Comparison of ENCODE assay signal across 21 cellular contexts in genomic region chrX:46611658-46612362, GRCh38. TPM values are rescaled to one million over a fixed set of nuclear protein-coding genes. Genes with fewer than 3 reads are reported as not detected.
DNase-seq lines count a peak whose midpoint lies in the region; ATAC-seq and TF ChIP-seq lines count a peak whose summit lies in the region.
"Had no signal": no experiment of that assay in that cellular context is flagged by ENCODE, and none has a peak within 500 bp of the region (broad histone marks: within the 10 kb centered on the region; RNA-seq: fewer than 3 reads in every experiment).

No MANE protein-coding gene starts in this region.

- no peak overlapping the region for H3K9ac ChIP-seq in BLaER1

- no peak for TF ChIP-seq CTCF in hepatocyte (IDR thresholded peaks at IDR 0.05; ENCODE audit: poor library complexity)

- peak overlapping the region; percentile 81 for H3K27ac Mint-ChIP-seq in T-helper 2 cell treated with Interferon-gamma antibody and Interleukin-4, amounts not matched to agents 5 μg/mL and 100 μg/mL, for 36 hours
- H3K27ac Mint-ChIP-seq in activated naive CD8-positive, alpha-beta T cell treated with anti-CD3 and anti-CD28 coated beads, Interleukin-2, amount 10 ng/mL, durations not matched to agents 7 days and 5 days: peak overlapping the region; percentile 80
- H3K27ac Mint-ChIP-seq: brain had no signal

- no peaks in the 10 kb centered on the region for H3K27me3 Mint-ChIP-seq in T-helper 2 cell treated with Interferon-gamma antibody and Interleukin-4, amounts not matched to agents 5 μg/mL and 100 μg/mL, for 36 hours (ENCODE audit: low read depth)
- peaks cover 2% of the 10 kb centered on the region for H3K27me3 Mint-ChIP-seq in activated naive CD8-positive, alpha-beta T cell treated with anti-CD3 and anti-CD28 coated beads, Interleukin-2, amount 10 ng/mL, durations not matched to agents 7 days and 5 days
- H3K27me3 Mint-ChIP-seq: brain had no signal

- H3K4me2 ChIP-seq in BLaER1 (peak overlapping the region; percentile 46), hepatocyte (no peak overlapping the region)
- H3K4me2 ChIP-seq: smooth muscle cell had no signal

- no peaks in the 10 kb centered on the region for H3K9me3 ChIP-seq in BLaER1
- H3K9me3 ChIP-seq in hepatocyte (ENCODE audit: low read depth): no peaks in the 10 kb centered on the region
- H3K9me3 ChIP-seq: gastrocnemius medialis, psoas muscle, tibial artery had no signal

- H3K9me3 Mint-ChIP-seq in T-helper 2 cell treated with Interferon-gamma antibody and Interleukin-4, amounts not matched to agents 5 μg/mL and 100 μg/mL, for 36 hours: no peaks in the 10 kb centered on the region
- no peaks in the 10 kb centered on the region for H3K9me3 Mint-ChIP-seq in activated naive CD8-positive, alpha-beta T cell treated with anti-CD3 and anti-CD28 coated beads, Interleukin-2, amount 10 ng/mL, durations not matched to agents 7 days and 5 days
- H3K9me3 Mint-ChIP-seq: brain, neural crest cell had no signal

- POLR2A ChIA-PET in activated naive CD8-positive, alpha-beta T cell treated with anti-CD3 and anti-CD28 coated beads, Interleukin-2, amount 10 ng/mL, durations not matched to agents 7 days and 5 days (lab: Charles Lee): interaction anchor here (0.5 to 1.8 kb wide), 7 partner anchors 9 to 842 kb away, joined by 3 to 6 read pairs (median 3); no protein-coding TSS in a partner anchor

- H3K79me2 ChIP-seq in hepatocyte: no peaks in the 10 kb centered on the region

- H4K20me1 ChIP-seq in BLaER1 (no peaks in the 10 kb centered on the region), hepatocyte (ENCODE audit: insufficient read depth, poor library complexity, severe bottlenecking) (no peaks in the 10 kb centered on the region)

- no peak overlapping the region for H3K4me3 ChIP-seq in BLaER1
- no peak overlapping the region for H3K4me3 ChIP-seq in hepatocyte
- H3K4me3 ChIP-seq: gastrocnemius medialis, psoas muscle, smooth muscle cell, tibial artery had no signal

- peak; percentile 41 to 51 for ATAC-seq in activated CD4-positive, CD25-positive, alpha-beta regulatory T cell treated with anti-CD3 and anti-CD28 coated beads, Interleukin-2, amount 50 U/mL, for 24 hours
- peak; percentile 85 for ATAC-seq in activated naive CD8-positive, alpha-beta T cell treated with anti-CD3 and anti-CD28 coated beads, Interleukin-2, amount 10 ng/mL, durations not matched to agents 7 days and 5 days (ENCODE audit: low read depth)
- ATAC-seq in GM19452 (IDR thresholded peaks at IDR 0.05; ENCODE audit: unreplicated experiment): no peak
- ATAC-seq: gastrocnemius medialis, left colon, psoas muscle had no signal

- H3K36me3 ChIP-seq in BLaER1 (peaks cover 20% of the 10 kb centered on the region; the same call in 1 of the 2 replicates), hepatocyte (replicated peaks; ENCODE audit: insufficient read depth, low read depth) (no peaks in the 10 kb centered on the region)
- H3K36me3 ChIP-seq: gastrocnemius medialis, tibial artery had no signal

- H3K9me2 ChIP-seq in hepatocyte (replicated peaks; ENCODE audit: insufficient read depth): no peaks in the 10 kb centered on the region

- H3K4me1 ChIP-seq in BLaER1 (peaks cover 28% of the 10 kb centered on the region), hepatocyte (ENCODE audit: insufficient read depth) (no peaks in the 10 kb centered on the region)
- H3K4me1 ChIP-seq: gastrocnemius medialis, psoas muscle, tibial artery had no signal

- DNase-seq in activated CD4-positive, CD25-positive, alpha-beta regulatory T cell (lab: John Stamatoyannopoulos, UW): no peak
- DNase-seq in T-helper 2 cell treated with Interferon-gamma antibody and Interleukin-4, amounts not matched to agents 5 μg/mL and 100 μg/mL, for 36 hours (ENCODE audit: low spot score): no peak
- peak; percentile 66 for DNase-seq in activated naive CD8-positive, alpha-beta T cell treated with anti-CD3 and anti-CD28 coated beads, Interleukin-2, amount 10 ng/mL, durations not matched to agents 7 days and 5 days
- DNase-seq in retina (no peak), hepatocyte (ENCODE audit: low spot score) (no peak)
- DNase-seq: cortex of kidney, gastrocnemius medialis, HCEC 1CT, left colon, NCI-H2029, psoas muscle, tibial artery had no signal

- peaks cover 21% of the 10 kb centered on the region for H3K4me1 Mint-ChIP-seq in T-helper 2 cell treated with Interferon-gamma antibody and Interleukin-4, amounts not matched to agents 5 μg/mL and 100 μg/mL, for 36 hours (ENCODE audit: low read depth)
- H3K4me1 Mint-ChIP-seq in activated naive CD8-positive, alpha-beta T cell treated with anti-CD3 and anti-CD28 coated beads, Interleukin-2, amount 10 ng/mL, durations not matched to agents 7 days and 5 days: peaks cover 29% of the 10 kb centered on the region
- H3K4me1 Mint-ChIP-seq: brain had no signal

- WGBS in hepatocyte (ENCODE audit: low lambda C conversion rate, missing lambda C conversion rate): 77% methylated on average over 13 of the region's 13 CpGs

- H3K27me3 ChIP-seq in BLaER1 (no peaks in the 10 kb centered on the region), hepatocyte (no peaks in the 10 kb centered on the region)
- H3K27me3 ChIP-seq: gastrocnemius medialis, tibial artery had no signal

- H2AFZ ChIP-seq in hepatocyte: no peak overlapping the region

- peak overlapping the region; percentile 67 for H3K4me3 Mint-ChIP-seq in T-helper 2 cell treated with Interferon-gamma antibody and Interleukin-4, amounts not matched to agents 5 μg/mL and 100 μg/mL, for 36 hours
- peak overlapping the region; percentile 70 for H3K4me3 Mint-ChIP-seq in activated naive CD8-positive, alpha-beta T cell treated with anti-CD3 and anti-CD28 coated beads, Interleukin-2, amount 10 ng/mL, durations not matched to agents 7 days and 5 days
- H3K4me3 Mint-ChIP-seq: brain, neural crest cell had no signal

- H3K27ac ChIP-seq in BLaER1 (no peak overlapping the region), hepatocyte (no peak overlapping the region)
- H3K27ac ChIP-seq: 22Rv1, epithelial cell of prostate, gastrocnemius medialis, psoas muscle, tibial artery, VCaP had no signal

- H3K36me3 Mint-ChIP-seq in T-helper 2 cell treated with Interferon-gamma antibody and Interleukin-4, amounts not matched to agents 5 μg/mL and 100 μg/mL, for 36 hours (ENCODE audit: low read depth): peaks cover 30% of the 10 kb centered on the region
- H3K36me3 Mint-ChIP-seq in activated naive CD8-positive, alpha-beta T cell treated with anti-CD3 and anti-CD28 coated beads, Interleukin-2, amount 10 ng/mL, durations not matched to agents 7 days and 5 days: peaks cover 4% of the 10 kb centered on the region
- H3K36me3 Mint-ChIP-seq: brain had no signal

RNA-seq across cellular contexts. Expression of gene CHST7, which starts 38.2 kb away (rescaled TPM):
- total RNA-seq in activated naive CD8-positive, alpha-beta T cell treated with anti-CD3 and anti-CD28 coated beads, Interleukin-2, amount 10 ng/mL, durations not matched to agents 7 days and 5 days: 1 to 10 TPM; 5.7 to 6.7 TPM
- 5.5 and 5.6 TPM in 2 replicates for total RNA-seq in hepatocyte
- polyA plus RNA-seq in hepatocyte: 2.3 and 7.8 TPM in 2 replicates
